16 cellular contexts compared by ENCODE assay signal in genomic region chr12:88026196-88026595, GRCh38. TPM values are rescaled to one million over a fixed set of nuclear protein-coding genes. Genes with fewer than 3 reads are reported as not detected.
"Had no signal": no experiment of that assay in that cellular context is flagged by ENCODE, and none has a peak within 500 bp of the region (broad histone marks: within the 10 kb centered on the region; RNA-seq: fewer than 3 reads in every experiment).

No MANE protein-coding gene starts in this region.

- FAIRE-seq: HTR-8/SVneo had no signal

- ATAC-seq: Panc1 had no signal

- DNase-seq: KBM-7, MG63, NCI-H1436, NCI-H187, NCI-H2081 treated with DMSO at 0.1 percent for 48 hours, NCI-H2171, NCI-H226, NCI-H446, NCI-H510A, NCI-H524 treated with DMSO at 0.1 percent for 48 hours, SK-N-SH had no signal

- H3K27ac ChIP-seq: HL-60, RWPE1 had no signal

- H3K9ac ChIP-seq: SK-N-SH had no signal

- H3K4me3 ChIP-seq: MG63 had no signal

- H3K36me3 ChIP-seq: MG63 had no signal

- H3K4me2 ChIP-seq: SK-N-SH had no signal

- H3K27me3 ChIP-seq: MG63 had no signal

- H3K9me2 ChIP-seq: SK-N-SH had no signal

- H3K9me3 ChIP-seq: MG63, SK-N-SH had no signal

RNA-seq across cellular contexts. Expression of gene C12orf50, which starts 3.0 kb away (rescaled TPM):
- total RNA-seq: LHCN-M2 had no signal
